In the genomic region with DNA sequence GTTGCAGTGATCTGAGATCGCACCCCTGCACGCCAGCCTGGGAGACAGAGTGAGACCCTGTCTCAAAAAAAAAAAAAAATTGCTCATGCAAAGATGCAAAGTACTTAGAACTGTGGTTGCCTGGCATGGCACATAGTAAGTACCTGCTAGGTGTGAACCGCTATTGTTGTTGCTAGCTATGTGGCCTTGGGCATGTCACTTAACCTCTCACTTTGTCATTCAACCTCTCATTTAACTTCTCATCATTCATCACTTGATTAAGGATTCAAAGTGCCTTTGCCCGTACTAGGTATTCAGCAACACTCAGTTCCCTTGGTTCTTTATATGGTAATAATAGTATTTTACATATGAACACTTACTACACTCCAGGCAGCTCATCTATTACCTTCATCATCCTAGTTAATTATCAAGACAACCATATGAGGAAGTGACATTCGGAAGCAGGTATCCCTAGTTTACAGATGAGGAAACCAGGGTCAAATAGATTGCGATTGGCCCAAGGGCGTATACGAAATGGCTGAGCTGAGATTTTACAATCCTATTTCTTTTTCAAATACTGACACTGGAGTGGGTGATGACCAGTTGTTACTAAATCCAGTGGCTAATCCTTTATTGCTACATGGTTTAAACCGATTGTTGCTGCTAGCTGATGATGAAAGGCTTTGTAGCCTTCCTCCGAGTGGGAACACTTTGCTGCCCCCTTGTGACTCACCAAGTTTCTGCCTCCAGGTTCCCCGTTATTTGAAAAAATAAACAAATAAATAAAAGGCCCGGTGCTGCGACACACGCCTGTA, we compare ENCODE assay signal across 1 cellular context.
TF ChIP-seq lines count a peak whose summit lies in the region.

No MANE protein-coding gene starts in this region.

TF ChIP-seq in H1, 55 proteins besides CTCF, POLR2A, EP300 and RAD21:
- TF ChIP-seq CEBPB (IDR thresholded peaks at IDR 0.05; ENCODE audit: low read depth, low read length) (peak; percentile 66; the same call in 1 of the 2 replicates), KDM5A (IDR thresholded peaks at IDR 0.05; ENCODE audit: low read length) (no peak), FOSL1 (IDR thresholded peaks at IDR 0.05; ENCODE audit: insufficient read depth, low read depth, low read length) (no peak), RFX5 (IDR thresholded peaks at IDR 0.05; ENCODE audit: borderline replicate concordance, low read depth, low read length) (no peak)
- TF ChIP-seq, protein P1, sequence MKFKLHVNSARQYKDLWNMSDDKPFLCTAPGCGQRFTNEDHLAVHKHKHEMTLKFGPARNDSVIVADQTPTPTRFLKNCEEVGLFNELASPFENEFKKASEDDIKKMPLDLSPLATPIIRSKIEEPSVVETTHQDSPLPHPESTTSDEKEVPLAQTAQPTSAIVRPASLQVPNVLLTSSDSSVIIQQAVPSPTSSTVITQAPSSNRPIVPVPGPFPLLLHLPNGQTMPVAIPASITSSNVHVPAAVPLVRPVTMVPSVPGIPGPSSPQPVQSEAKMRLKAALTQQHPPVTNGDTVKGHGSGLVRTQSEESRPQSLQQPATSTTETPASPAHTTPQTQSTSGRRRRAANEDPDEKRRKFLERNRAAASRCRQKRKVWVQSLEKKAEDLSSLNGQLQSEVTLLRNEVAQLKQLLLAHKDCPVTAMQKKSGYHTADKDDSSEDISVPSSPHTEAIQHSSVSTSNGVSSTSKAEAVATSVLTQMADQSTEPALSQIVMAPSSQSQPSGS (IDR thresholded peaks at IDR 0.05; ENCODE audit: low read length), result no peak
